In genomic region chr2:98484652-98485452, GRCh38 we compare ENCODE assay signal across 14 cellular contexts. TPM values are rescaled to one million over a fixed set of nuclear protein-coding genes. Genes with fewer than 3 reads are reported as not detected.
A peak's percentile ranks its signal among the peaks of the same experiment; 100 is the strongest.
DNase-seq lines count a peak whose midpoint lies in the region; TF ChIP-seq lines count a peak whose summit lies in the region.
"Had no signal": no experiment of that assay in that cellular context is flagged by ENCODE, and none has a peak within 500 bp of the region (broad histone marks: within the 10 kb centered on the region; RNA-seq: fewer than 3 reads in every experiment).

No MANE protein-coding gene starts in this region.

- H3K4me3 ChIP-seq in LNCaP clone FGC (ENCODE audit: low read depth, low read length), result peak overlapping the region; percentile 7; the same call in 1 of the 2 replicates
- peak overlapping the region; percentile 50 for H3K4me3 ChIP-seq in neural cell (ENCODE audit: low read length)
- H3K4me3 ChIP-seq in neuronal stem cell (ENCODE audit: low read length in 2 of 2), result no peak overlapping the region
- H3K4me3 ChIP-seq: SJSA1, tibial nerve had no signal

- no peaks in the 10 kb centered on the region for H3F3A ChIP-seq in neural cell (ENCODE audit: insufficient read depth, low read length, poor library complexity, severe bottlenecking)

- H3K9me3 Mint-ChIP-seq in activated T-helper 1 cell treated with anti-CD3 and anti-CD28 coated beads, Interleukin-12 subunit alpha, Interleukin-12 subunit beta, Interleukin-2, Interleukin-4 antibody, amounts not matched to agents 30 ng/mL and 10 ng/mL and 1 ng/mL, durations not matched to agents 14 hours and 24 hours and 36 hours, result no peaks in the 10 kb centered on the region
- H3K9me3 Mint-ChIP-seq: CD14-positive monocyte had no signal

- H3K9ac ChIP-seq in neural cell (ENCODE audit: low read length) (peak overlapping the region; percentile 49), neuronal stem cell (ENCODE audit: low read depth, low read length, poor library complexity) (no peak overlapping the region)

- H2BK15ac ChIP-seq in neuronal stem cell (ENCODE audit: low read length), result no peak overlapping the region

- H3K18ac ChIP-seq in neuronal stem cell (ENCODE audit: low read length), result no peak overlapping the region

- H3K14ac ChIP-seq in neuronal stem cell (ENCODE audit: low read length), result no peak overlapping the region

- peak overlapping the region; percentile 68 for H3K4me3 Mint-ChIP-seq in activated T-helper 1 cell treated with anti-CD3 and anti-CD28 coated beads, Interleukin-12 subunit alpha, Interleukin-12 subunit beta, Interleukin-2, Interleukin-4 antibody, amounts not matched to agents 30 ng/mL and 10 ng/mL and 1 ng/mL, durations not matched to agents 14 hours and 24 hours and 36 hours
- H3K4me3 Mint-ChIP-seq: CD14-positive monocyte had no signal

- TF ChIP-seq RAD21 in neural cell (conservative IDR thresholded peaks at IDR 0.05), result peak; percentile 16

- H3K27me3 Mint-ChIP-seq in activated T-helper 1 cell treated with anti-CD3 and anti-CD28 coated beads, Interleukin-12 subunit alpha, Interleukin-12 subunit beta, Interleukin-2, Interleukin-4 antibody, amounts not matched to agents 30 ng/mL and 10 ng/mL and 1 ng/mL, durations not matched to agents 14 hours and 24 hours and 36 hours (ENCODE audit: insufficient read depth), result no peaks in the 10 kb centered on the region

- H2AFZ ChIP-seq in neural cell (ENCODE audit: low read depth, low read length) (no peak overlapping the region), neuronal stem cell (ENCODE audit: low read length) (no peak overlapping the region)

- peaks cover 7% of the 10 kb centered on the region for H3K79me1 ChIP-seq in neuronal stem cell (ENCODE audit: low read depth, low read length)

- no peak overlapping the region for H3K4ac ChIP-seq in neuronal stem cell (ENCODE audit: low read length)

- H4K8ac ChIP-seq in neuronal stem cell (ENCODE audit: low read depth, low read length), result no peak overlapping the region

- H3K4me1 ChIP-seq in neuronal stem cell (ENCODE audit: control insufficient read depth in 2 of 2, insufficient read depth in 1 of 2, low read depth in 1 of 2, low read length in 2 of 2), result peaks cover 0 to 1% of the 10 kb centered on the region in 2 donors
- H3K4me1 ChIP-seq: SJSA1 had no signal

- H2BK120ac ChIP-seq in neuronal stem cell (ENCODE audit: low read depth, low read length), result no peak overlapping the region

- peaks cover 4% of the 10 kb centered on the region for H3K36me3 Mint-ChIP-seq in activated T-helper 1 cell treated with anti-CD3 and anti-CD28 coated beads, Interleukin-12 subunit alpha, Interleukin-12 subunit beta, Interleukin-2, Interleukin-4 antibody, amounts not matched to agents 30 ng/mL and 10 ng/mL and 1 ng/mL, durations not matched to agents 14 hours and 24 hours and 36 hours (ENCODE audit: low read depth)

- H3K27ac ChIP-seq in neural cell (ENCODE audit: low read length), result peak overlapping the region; percentile 83
- H3K27ac ChIP-seq in neuronal stem cell (replicated peaks; ENCODE audit: low read length), result no peak overlapping the region
- H3K27ac ChIP-seq: SJSA1, tibial nerve had no signal

- intact Hi-C loops in activated T-helper 1 cell treated with anti-CD3 and anti-CD28 coated beads, Interleukin-12 subunit alpha, Interleukin-12 subunit beta, Interleukin-2, Interleukin-4 antibody, amounts not matched to agents 30 ng/mL and 10 ng/mL and 1 ng/mL, durations not matched to agents 14 hours and 24 hours and 36 hours (cut with micrococcal nuclease), result no loop called here

- DNase-seq in NCI-H2171 treated with DMSO at 0.1 percent for 48 hours (lab: John Stamatoyannopoulos, UW), result peak; percentile 35
- DNase-seq in NCI-H2171 (lab: John Stamatoyannopoulos, UW), result no peak
- DNase-seq in LNCaP clone FGC (ENCODE audit: low read depth), result peak; percentile 54
- no peak for DNase-seq in activated T-helper 1 cell treated with anti-CD3 and anti-CD28 coated beads, Interleukin-12 subunit alpha, Interleukin-12 subunit beta, Interleukin-2, Interleukin-4 antibody, amounts not matched to agents 30 ng/mL and 10 ng/mL and 1 ng/mL, durations not matched to agents 14 hours and 24 hours and 36 hours (ENCODE audit: low spot score)
- no peak for DNase-seq in ureter (ENCODE audit: low spot score)
- DNase-seq in foreskin melanocyte, result no peak
- DNase-seq in neuronal stem cell (ENCODE audit: low spot score), result no peak
- DNase-seq: 8988T, dermis blood vessel endothelial cell, left cardiac atrium had no signal

- no peaks in the 10 kb centered on the region for H3K36me3 ChIP-seq in neural cell (ENCODE audit: insufficient read depth, low read length)
- no peaks in the 10 kb centered on the region for H3K36me3 ChIP-seq in neuronal stem cell (replicated peaks in 1 of 2; ENCODE audit: control insufficient read depth in 2 of 2, insufficient read depth in 2 of 2, low read length in 2 of 2)
- H3K36me3 ChIP-seq: SJSA1, tibial nerve had no signal

- peak overlapping the region; percentile 33 for H3K4me2 ChIP-seq in neural cell (ENCODE audit: low read length)
- H3K4me2 ChIP-seq in neuronal stem cell (ENCODE audit: insufficient read depth, low read length, poor library complexity, severe bottlenecking), result no peak overlapping the region

- H3K27ac Mint-ChIP-seq in activated T-helper 1 cell treated with anti-CD3 and anti-CD28 coated beads, Interleukin-12 subunit alpha, Interleukin-12 subunit beta, Interleukin-2, Interleukin-4 antibody, amounts not matched to agents 30 ng/mL and 10 ng/mL and 1 ng/mL, durations not matched to agents 14 hours and 24 hours and 36 hours, result peak overlapping the region; percentile 87

- H4K91ac ChIP-seq in neuronal stem cell (ENCODE audit: low read depth, low read length, poor library complexity), result no peak overlapping the region

- H3K9me2 ChIP-seq in neural cell (ENCODE audit: insufficient read depth, low read length), result no peaks in the 10 kb centered on the region

- TF ChIP-seq EP300 in neural cell (conservative IDR thresholded peaks at IDR 0.05; ENCODE audit: poor library complexity, severe bottlenecking), result peak; percentile 98

- H4K20me1 ChIP-seq in neural cell (ENCODE audit: insufficient read depth), result no peaks in the 10 kb centered on the region

- no peak for TF ChIP-seq CTCF in LNCaP clone FGC (IDR thresholded peaks at IDR 0.05; ENCODE audit: control insufficient read depth, extremely low read depth, insufficient read depth)
- no peak for TF ChIP-seq CTCF in neural cell (IDR thresholded peaks at IDR 0.05; ENCODE audit: poor library complexity, severe bottlenecking)

- H3K9me3 ChIP-seq in neural cell (ENCODE audit: low read length) (no peaks in the 10 kb centered on the region), neuronal stem cell (replicated peaks in 1 of 2; ENCODE audit: control insufficient read depth in 2 of 2, insufficient read depth in 1 of 2, low read depth in 1 of 2, low read length in 2 of 2) (no peaks in the 10 kb centered on the region)
- H3K9me3 ChIP-seq: SJSA1, tibial nerve had no signal

- H3K27me3 ChIP-seq in neural cell (ENCODE audit: insufficient read depth, low read depth, low read length) (no peaks in the 10 kb centered on the region), neuronal stem cell (ENCODE audit: control insufficient read depth in 3 of 3, insufficient read depth in 3 of 3, low read depth in 1 of 3, low read length in 3 of 3) (no peaks in the 10 kb centered on the region)
- H3K27me3 ChIP-seq: SJSA1, tibial nerve had no signal

- peaks cover 39% of the 10 kb centered on the region for H3K79me2 ChIP-seq in neural cell (replicated peaks; ENCODE audit: insufficient read depth, low read length)

- H2BK12ac ChIP-seq in neuronal stem cell (ENCODE audit: low read length), result no peak overlapping the region

- H2BK5ac ChIP-seq in neuronal stem cell (ENCODE audit: low read length), result no peak overlapping the region

- no CpG with 5 or more reads among the region's 13 CpGs for WGBS in neuronal stem cell (ENCODE audit: extremely low coverage in 2 of 2, insufficient read length in 2 of 2, insufficient replicate concordance in 1 of 2), 2 donors

- no peak overlapping the region for H2AK5ac ChIP-seq in neuronal stem cell (ENCODE audit: low read depth, low read length)

- H3K4me1 Mint-ChIP-seq in activated T-helper 1 cell treated with anti-CD3 and anti-CD28 coated beads, Interleukin-12 subunit alpha, Interleukin-12 subunit beta, Interleukin-2, Interleukin-4 antibody, amounts not matched to agents 30 ng/mL and 10 ng/mL and 1 ng/mL, durations not matched to agents 14 hours and 24 hours and 36 hours (ENCODE audit: low read depth), result peaks cover 99% of the 10 kb centered on the region

- no peak overlapping the region for H3K23ac ChIP-seq in neuronal stem cell (ENCODE audit: low read depth, low read length, poor library complexity)

TF ChIP-seq in neural cell, 6 proteins besides CTCF, POLR2A, EP300 and RAD21 (continues in another document):
- TF ChIP-seq REST (IDR thresholded peaks at IDR 0.05; ENCODE audit: borderline replicate concordance), result no peak

RNA-seq across cellular contexts. Expression of gene INPP4A, which starts 40.2 kb away (rescaled TPM):
- total RNA-seq in activated T-helper 1 cell treated with anti-CD3 and anti-CD28 coated beads, Interleukin-12 subunit alpha, Interleukin-12 subunit beta, Interleukin-2, Interleukin-4 antibody, amounts not matched to agents 30 ng/mL and 10 ng/mL and 1 ng/mL, durations not matched to agents 14 hours and 24 hours and 36 hours, result 54.6 and 55.7 TPM in 2 replicates
- polyA plus RNA-seq in neural cell, result 51.4 and 52.9 TPM in 2 replicates
- 107 TPM in 2 replicates for polyA minus RNA-seq in neural cell
- 80.6 TPM for total RNA-seq in ureter
- 13.5 TPM for polyA plus RNA-seq in neuronal stem cell (2013, experiment 1 of 2)
- polyA plus RNA-seq in neuronal stem cell (2013, experiment 2 of 2), result 14.5 TPM

Comparison
In these comparisons a context has a peak if more than half of its experiments do, and no peak if none do; other contexts are left out.
1. DNase-seq: peak in NCI-H2171 treated with DMSO at 0.1 percent for 48 hours (single experiment) and LNCaP clone FGC (single experiment); none in NCI-H2171 (single experiment), activated T-helper 1 cell treated with anti-CD3 and anti-CD28 coated beads, Interleukin-12 subunit alpha, Interleukin-12 subunit beta, Interleukin-2, Interleukin-4 antibody, amounts not matched to agents 30 ng/mL and 10 ng/mL and 1 ng/mL, durations not matched to agents 14 hours and 24 hours and 36 hours (single experiment), ureter (single experiment), foreskin melanocyte (single experiment) and neuronal stem cell (single experiment).
2. H3K4me3 ChIP-seq: peak in LNCaP clone FGC (single experiment) and neural cell (single experiment); none in neuronal stem cell (0 of 2).